In genomic region chr4:40316333-40316781, GRCh38 we compare ENCODE assay signal across 8 cellular contexts. TPM values are rescaled to one million over a fixed set of nuclear protein-coding genes. Genes with fewer than 3 reads are reported as not detected.
DNase-seq lines count a peak whose midpoint lies in the region; ATAC-seq and TF ChIP-seq lines count a peak whose summit lies in the region.

No MANE protein-coding gene starts in this region.

- H3K27ac ChIP-seq in dorsolateral prefrontal cortex, result peak overlapping the region in 53 of 59 donors; percentile 7 to 92 (median 68)
- H3K27ac ChIP-seq in neuronal stem cell (replicated peaks; ENCODE audit: low read length), result no peak overlapping the region

- intact Hi-C loops in dorsolateral prefrontal cortex (cut with DNase I), result loop anchor here in 1 of 2 donors (10.0 kb wide), 1 partner anchor 862 kb away; the partner anchor contains the start of genes LIAS and RPL9

- no peak overlapping the region for H2BK5ac ChIP-seq in neuronal stem cell (ENCODE audit: low read length)

- H2BK12ac ChIP-seq in neuronal stem cell (ENCODE audit: low read length), result no peak overlapping the region

- H4K8ac ChIP-seq in neuronal stem cell (ENCODE audit: low read depth, low read length), result no peak overlapping the region

- no peaks in the 10 kb centered on the region for H3K9me3 ChIP-seq in neuronal stem cell (replicated peaks in 1 of 2; ENCODE audit: control insufficient read depth in 2 of 2, insufficient read depth in 1 of 2, low read depth in 1 of 2, low read length in 2 of 2)

- no peak overlapping the region for H3K4me2 ChIP-seq in neuronal stem cell (ENCODE audit: insufficient read depth, low read length, poor library complexity, severe bottlenecking)

- H3K9ac ChIP-seq in neuronal stem cell (ENCODE audit: low read depth, low read length, poor library complexity), result no peak overlapping the region

- WGBS in neuronal stem cell (ENCODE audit: extremely low coverage in 2 of 2, insufficient read length in 2 of 2, insufficient replicate concordance in 1 of 2), 2 donors, result no CpG with 5 or more reads among the region's 3 CpGs

- in situ Hi-C loops in ACHN (cut with HindIII; ENCODE audit: low pct_ligation_motif_present, low pct_unique_long_range_greater_than_20kb, low sequenced_read_pairs), result no loop called here

- no peak for TF ChIP-seq CTCF in dorsolateral prefrontal cortex (IDR thresholded peaks at IDR 0.05 in 54 of 56, conservative IDR thresholded peaks at IDR 0.05 in 2 of 56; ENCODE audit: low read depth in 1 of 56, partially characterized antibody in 56 of 56)

- H3K27me3 ChIP-seq in dorsolateral prefrontal cortex, result no peaks in the 10 kb centered on the region
- H3K27me3 ChIP-seq in neuronal stem cell (ENCODE audit: control insufficient read depth in 3 of 3, insufficient read depth in 3 of 3, low read depth in 1 of 3, low read length in 3 of 3), result no peaks in the 10 kb centered on the region

- no peaks in the 10 kb centered on the region for H3K79me1 ChIP-seq in neuronal stem cell (ENCODE audit: low read depth, low read length)

- no peak overlapping the region for H3K14ac ChIP-seq in neuronal stem cell (ENCODE audit: low read length)

- no peak overlapping the region for H3K23ac ChIP-seq in neuronal stem cell (ENCODE audit: low read depth, low read length, poor library complexity)

- H3K36me3 ChIP-seq in neuronal stem cell (replicated peaks in 1 of 2; ENCODE audit: control insufficient read depth in 2 of 2, insufficient read depth in 2 of 2, low read length in 2 of 2), result no peaks in the 10 kb centered on the region

- peaks cover 2 to 31% of the 10 kb centered on the region in 2 donors for H3K4me1 ChIP-seq in neuronal stem cell (ENCODE audit: control insufficient read depth in 2 of 2, insufficient read depth in 1 of 2, low read depth in 1 of 2, low read length in 2 of 2)

- DNase-seq in ACHN (peak; percentile 54), RPMI8226 (peak; percentile 34), dorsolateral prefrontal cortex (no peak), neuronal stem cell (ENCODE audit: low spot score) (no peak), OCI-M2 (lab: John Stamatoyannopoulos, UW; ENCODE audit: unreplicated experiment) (no peak), DMS 273 (lab: John Stamatoyannopoulos, UW; ENCODE audit: unreplicated experiment) (no peak)
- DNase-seq in stimulated activated naive CD4-positive, alpha-beta T cell (lab: John Stamatoyannopoulos, UW), result no peak

- no peak overlapping the region for H4K91ac ChIP-seq in neuronal stem cell (ENCODE audit: low read depth, low read length, poor library complexity)

- no peak overlapping the region for H3K4ac ChIP-seq in neuronal stem cell (ENCODE audit: low read length)

- H3K4me3 ChIP-seq in dorsolateral prefrontal cortex (peak overlapping the region in 42 of 59 donors; percentile 5 to 62 (median 44)), neuronal stem cell (ENCODE audit: low read length in 2 of 2) (no peak overlapping the region)

- H2BK120ac ChIP-seq in neuronal stem cell (ENCODE audit: low read depth, low read length), result no peak overlapping the region

- H3K18ac ChIP-seq in neuronal stem cell (ENCODE audit: low read length), result no peak overlapping the region

- no peak overlapping the region for H2BK15ac ChIP-seq in neuronal stem cell (ENCODE audit: low read length)

- ATAC-seq in GM19397 (IDR thresholded peaks at IDR 0.05; ENCODE audit: unreplicated experiment), result peak; percentile 27

- H2AFZ ChIP-seq in neuronal stem cell (ENCODE audit: low read length), result peak overlapping the region; percentile 86

- no peak overlapping the region for H2AK5ac ChIP-seq in neuronal stem cell (ENCODE audit: low read depth, low read length)

RNA-seq across cellular contexts. Expression of gene CHRNA9, which starts 18.8 kb away (rescaled TPM):
- under 1 TPM in 5 of 120 experiments, not detected in 115; 0.19 to 0.31 (median 0.21) TPM for total RNA-seq in dorsolateral prefrontal cortex
- polyA plus RNA-seq in neuronal stem cell (2013, experiment 1 of 2), result 0.86 TPM
- polyA plus RNA-seq in neuronal stem cell (2013, experiment 2 of 2), result 0.89 TPM

Comparison
In these comparisons a context has a peak if more than half of its experiments do, and no peak if none do; other contexts are left out.
1. DNase-seq: peak in ACHN (single experiment) and RPMI8226 (single experiment); none in dorsolateral prefrontal cortex (0 of 10), neuronal stem cell (single experiment), stimulated activated naive CD4-positive, alpha-beta T cell (0 of 6), OCI-M2 (single experiment) and DMS 273 (single experiment).
2. H3K4me3 ChIP-seq: peak in dorsolateral prefrontal cortex (42 of 59); none in neuronal stem cell (0 of 2).